Comparison of ENCODE assay signal across 11 cellular contexts in genomic region chr2:30979822-30980245, GRCh38.
A peak's percentile ranks its signal among the peaks of the same experiment; 100 is the strongest.
DNase-seq lines count a peak whose midpoint lies in the region; ATAC-seq and TF ChIP-seq lines count a peak whose summit lies in the region.
"Had no signal": no experiment of that assay in that cellular context is flagged by ENCODE, and none has a peak within 500 bp of the region (broad histone marks: within the 10 kb centered on the region; RNA-seq: fewer than 3 reads in every experiment).

No MANE protein-coding gene starts in this region.

- no peak for DNase-seq in activated naive CD8-positive, alpha-beta T cell treated with anti-CD3 and anti-CD28 coated beads, Interleukin-2, amount 50 U/mL, for 24 hours
- no peak for DNase-seq in activated naive CD8-positive, alpha-beta T cell treated with anti-CD3 and anti-CD28 coated beads for 36 hours
- DNase-seq in adrenal gland (peak in 6 of 7 donors; percentile 54 to 79 (median 65)), right cardiac atrium (peak in 1 of 3 donors; percentile 28), tibial artery (peak; percentile 56 to 89), AML-193 (lab: John Stamatoyannopoulos, UW) (no peak), C1 segment of cervical spinal cord (lab: John Stamatoyannopoulos, UW) (no peak)
- DNase-seq: CD4-positive, alpha-beta memory T cell had no signal

- no peaks in the 10 kb centered on the region for H3K9me3 Mint-ChIP-seq in activated naive CD8-positive, alpha-beta T cell treated with anti-CD3 and anti-CD28 coated beads, Interleukin-2, amount 50 U/mL, for 24 hours
- no peaks in the 10 kb centered on the region for H3K9me3 Mint-ChIP-seq in activated naive CD8-positive, alpha-beta T cell treated with anti-CD3 and anti-CD28 coated beads for 36 hours
- H3K9me3 Mint-ChIP-seq: dendritic cell treated with granulocyte-macrophage colony-stimulating factor and Interleukin-4, amounts not matched to agents 40 ng/mL and 50 ng/mL, for 4 days; mesothelial cell of epicardium had no signal

- H3K36me3 Mint-ChIP-seq in activated naive CD8-positive, alpha-beta T cell treated with anti-CD3 and anti-CD28 coated beads, Interleukin-2, amount 50 U/mL, for 24 hours (ENCODE audit: low read depth), result no peaks in the 10 kb centered on the region
- no peaks in the 10 kb centered on the region for H3K36me3 Mint-ChIP-seq in activated naive CD8-positive, alpha-beta T cell treated with anti-CD3 and anti-CD28 coated beads for 36 hours
- H3K36me3 Mint-ChIP-seq: CD4-positive, alpha-beta memory T cell; mesothelial cell of epicardium had no signal

- WGBS in adrenal gland, 4 donors, result 38 to 52% (median 50%) methylated on average over 6 of the region's 6 CpGs
- WGBS in right cardiac atrium, result 40% methylated on average over 6 of the region's 6 CpGs

- intact Hi-C loops in adrenal gland (cut with DNase I) (no loop called here), right cardiac atrium (cut with DNase I) (no loop called here), tibial artery (cut with DNase I; ENCODE audit: low total_unique reads) (no loop called here)

- TF ChIP-seq CTCF in adrenal gland (IDR thresholded peaks at IDR 0.05) (peak in 1 of 6 experiments; percentile 12), tibial artery (IDR thresholded peaks at IDR 0.05) (peak; percentile 50 to 52)

- no peak overlapping the region for H3K4me3 Mint-ChIP-seq in activated naive CD8-positive, alpha-beta T cell treated with anti-CD3 and anti-CD28 coated beads, Interleukin-2, amount 50 U/mL, for 24 hours
- no peak overlapping the region for H3K4me3 Mint-ChIP-seq in activated naive CD8-positive, alpha-beta T cell treated with anti-CD3 and anti-CD28 coated beads for 36 hours
- H3K4me3 Mint-ChIP-seq: CD4-positive, alpha-beta memory T cell; dendritic cell treated with granulocyte-macrophage colony-stimulating factor and Interleukin-4, amounts not matched to agents 40 ng/mL and 50 ng/mL, for 4 days; mesothelial cell of epicardium had no signal

- H3K27ac Mint-ChIP-seq in activated naive CD8-positive, alpha-beta T cell treated with anti-CD3 and anti-CD28 coated beads, Interleukin-2, amount 50 U/mL, for 24 hours, result no peak overlapping the region
- no peak overlapping the region for H3K27ac Mint-ChIP-seq in activated naive CD8-positive, alpha-beta T cell treated with anti-CD3 and anti-CD28 coated beads for 36 hours
- H3K27ac Mint-ChIP-seq: CD4-positive, alpha-beta memory T cell; dendritic cell treated with granulocyte-macrophage colony-stimulating factor and Interleukin-4, amounts not matched to agents 40 ng/mL and 50 ng/mL, for 4 days; mesothelial cell of epicardium had no signal

- H3K4me1 ChIP-seq in adrenal gland (replicated peaks in 1 of 2) (peaks cover 3 to 5% of the 10 kb centered on the region in 2 donors), right cardiac atrium (ENCODE audit: control insufficient read depth, insufficient read depth, low read length) (peaks cover 7% of the 10 kb centered on the region), tibial artery (peaks cover 0 to 21% (median 12%) of the 10 kb centered on the region in 4 donors)

- H3K4me3 ChIP-seq in adrenal gland (no peak overlapping the region), right cardiac atrium (ENCODE audit: low read length) (no peak overlapping the region), tibial artery (no peak overlapping the region)

- peaks cover 4% of the 10 kb centered on the region for H3K27me3 Mint-ChIP-seq in activated naive CD8-positive, alpha-beta T cell treated with anti-CD3 and anti-CD28 coated beads, Interleukin-2, amount 50 U/mL, for 24 hours
- peaks cover 4% of the 10 kb centered on the region for H3K27me3 Mint-ChIP-seq in activated naive CD8-positive, alpha-beta T cell treated with anti-CD3 and anti-CD28 coated beads for 36 hours
- H3K27me3 Mint-ChIP-seq: dendritic cell treated with granulocyte-macrophage colony-stimulating factor and Interleukin-4, amounts not matched to agents 40 ng/mL and 50 ng/mL, for 4 days had no signal

- peak; percentile 58 for ATAC-seq in activated naive CD8-positive, alpha-beta T cell treated with anti-CD3 and anti-CD28 coated beads, Interleukin-2, amount 50 U/mL, for 24 hours
- ATAC-seq in right cardiac atrium (peak; percentile 45 to 77), GM21360 (IDR thresholded peaks at IDR 0.05; ENCODE audit: unreplicated experiment) (no peak)

- H3K27ac ChIP-seq in adrenal gland (peak overlapping the region in 1 of 5 donors; percentile 25), right cardiac atrium (ENCODE audit: low read length) (no peak overlapping the region), tibial artery (peak overlapping the region; percentile 45 to 59)

- H3K36me3 ChIP-seq in adrenal gland (replicated peaks in 1 of 2) (no peaks in the 10 kb centered on the region), tibial artery (no peaks in the 10 kb centered on the region)

- no peak for TF ChIP-seq POLR2A in adrenal gland (IDR thresholded peaks at IDR 0.05)

- H3K27me3 ChIP-seq in adrenal gland (no peaks in the 10 kb centered on the region), right cardiac atrium (ENCODE audit: control insufficient read depth, insufficient read depth) (no peaks in the 10 kb centered on the region), tibial artery (no peaks in the 10 kb centered on the region)

- H3K4me1 Mint-ChIP-seq in activated naive CD8-positive, alpha-beta T cell treated with anti-CD3 and anti-CD28 coated beads, Interleukin-2, amount 50 U/mL, for 24 hours, result no peaks in the 10 kb centered on the region
- H3K4me1 Mint-ChIP-seq in activated naive CD8-positive, alpha-beta T cell treated with anti-CD3 and anti-CD28 coated beads for 36 hours, result no peaks in the 10 kb centered on the region
- H3K4me1 Mint-ChIP-seq: CD4-positive, alpha-beta memory T cell had no signal

- H3K9me3 ChIP-seq in adrenal gland (replicated peaks in 1 of 3) (no peaks in the 10 kb centered on the region), right cardiac atrium (ENCODE audit: control insufficient read depth, low read length) (no peaks in the 10 kb centered on the region), tibial artery (no peaks in the 10 kb centered on the region)

Comparison
In these comparisons a context has a peak if more than half of its experiments do, and no peak if none do; other contexts are left out.
1. DNase-seq: peak in adrenal gland (6 of 7) and tibial artery (2 of 2); none in activated naive CD8-positive, alpha-beta T cell treated with anti-CD3 and anti-CD28 coated beads, Interleukin-2, amount 50 U/mL, for 24 hours (single experiment), activated naive CD8-positive, alpha-beta T cell treated with anti-CD3 and anti-CD28 coated beads for 36 hours (single experiment), AML-193 (0 of 2) and C1 segment of cervical spinal cord (0 of 14).